ENCODE assay signal across 8 cellular contexts in the genomic region with DNA sequence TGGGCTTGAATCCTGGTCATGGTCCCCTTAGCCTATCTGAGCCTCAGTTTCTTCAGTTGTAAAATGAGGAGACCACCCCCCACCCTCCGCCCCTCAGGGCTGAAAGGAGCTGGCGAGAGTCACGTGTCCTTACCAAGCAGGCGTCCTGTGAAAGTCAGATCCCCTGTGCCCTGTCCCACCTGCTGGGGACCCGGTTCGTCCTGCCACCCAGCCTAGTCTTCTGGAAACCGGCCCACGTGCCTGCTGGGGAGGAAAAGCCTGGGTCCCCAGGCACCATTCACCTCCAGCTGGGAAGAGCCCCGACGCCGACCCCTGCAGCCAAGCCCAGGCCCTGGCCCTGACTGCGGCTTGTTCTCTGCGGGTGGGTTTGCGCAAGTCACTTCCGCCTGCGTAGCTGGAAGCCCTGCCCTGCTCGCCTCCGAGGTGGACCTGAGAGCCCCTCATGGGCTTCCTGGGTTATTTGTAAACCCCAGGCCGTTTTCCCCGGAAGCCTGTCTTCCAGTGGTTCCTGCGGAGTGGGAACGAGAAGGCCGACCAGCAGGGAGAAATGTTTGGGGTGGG. TPM values are rescaled to one million over a fixed set of nuclear protein-coding genes. Genes with fewer than 3 reads are reported as not detected.
A peak's percentile ranks its signal among the peaks of the same experiment; 100 is the strongest.
DNase-seq lines count a peak whose midpoint lies in the region; ATAC-seq and TF ChIP-seq lines count a peak whose summit lies in the region.

No MANE protein-coding gene starts in this region.

- H3K9me3 ChIP-seq in naive thymus-derived CD4-positive, alpha-beta T cell (ENCODE audit: control insufficient read depth in 2 of 3, low read length in 3 of 3): no peaks in the 10 kb centered on the region

- H3K36me3 Mint-ChIP-seq in naive thymus-derived CD4-positive, alpha-beta T cell: peaks cover 0 to 19% (median 6%) of the 10 kb centered on the region in 5 donors

- no peaks in the 10 kb centered on the region for H3K27me3 Mint-ChIP-seq in naive thymus-derived CD4-positive, alpha-beta T cell

- peak overlapping the region; percentile 61 for H3K4me3 ChIP-seq in naive thymus-derived CD4-positive, alpha-beta T cell (ENCODE audit: low read length)

- ATAC-seq in naive thymus-derived CD4-positive, alpha-beta T cell: peak; percentile 65
- ATAC-seq in HG03039 (IDR thresholded peaks at IDR 0.05; ENCODE audit: unreplicated experiment) (no peak), GM21515 (IDR thresholded peaks at IDR 0.05; ENCODE audit: unreplicated experiment) (no peak)

- peak; percentile 32 for DNase-seq in NCI-H1105 treated with DMSO at 0.1 percent for 48 hours (lab: John Stamatoyannopoulos, UW)
- DNase-seq in NCI-H1105 (lab: John Stamatoyannopoulos, UW): no peak
- no peak for DNase-seq in RWPE1 (ENCODE audit: low spot score)
- DNase-seq in epithelial cell of prostate (ENCODE audit: low read depth, low spot score): no peak
- peak in 2 of 9 donors; percentile 8 to 23 for DNase-seq in naive thymus-derived CD4-positive, alpha-beta T cell
- DNase-seq in epidermal melanocyte (ENCODE audit: insufficient read length, low spot score): no peak

- intact Hi-C loops in naive thymus-derived CD4-positive, alpha-beta T cell (cut with micrococcal nuclease): loop anchor here in 1 of 2 donors (1.0 kb wide), 2 partner anchors 13 to 15 kb away; partner anchors contain the start of gene ANKRD13D

- H3K4me3 Mint-ChIP-seq in naive thymus-derived CD4-positive, alpha-beta T cell: peak overlapping the region; percentile 25 to 79 (median 64)

- no peaks in the 10 kb centered on the region for H3K9me3 Mint-ChIP-seq in naive thymus-derived CD4-positive, alpha-beta T cell

- CTCF ChIA-PET in RWPE1 (lab: Yijun Ruan, JAX): interaction anchor here (0.6 to 2.0 kb wide), 8 partner anchors 9 to 782 kb away, joined by 3 to 13 read pairs (median 3); partner anchors contain the start of gene ANKRD13D
- CTCF ChIA-PET in naive thymus-derived CD4-positive, alpha-beta T cell (lab: Charles Lee): interaction anchor here (0.6 to 2.0 kb wide), 4 partner anchors 14 to 40 kb away, joined by 3 to 6 read pairs (median 5); no protein-coding TSS in a partner anchor

- H3K4me1 Mint-ChIP-seq in naive thymus-derived CD4-positive, alpha-beta T cell: peaks cover 2 to 21% (median 12%) of the 10 kb centered on the region in 7 donors

- peaks cover 0 to 40% (median 13%) of the 10 kb centered on the region in 3 experiments for H3K36me3 ChIP-seq in naive thymus-derived CD4-positive, alpha-beta T cell (ENCODE audit: control insufficient read depth in 2 of 3, insufficient read depth in 3 of 3, low read length in 3 of 3)

- H3K27ac ChIP-seq in RWPE1: peak overlapping the region; percentile 99
- H3K27ac ChIP-seq in epithelial cell of prostate: peak overlapping the region; percentile 86
- H3K27ac ChIP-seq in naive thymus-derived CD4-positive, alpha-beta T cell (ENCODE audit: low read depth, low read length): peak overlapping the region; percentile 76

- peak overlapping the region in 6 of 9 donors; percentile 17 to 74 (median 55) for H3K27ac Mint-ChIP-seq in naive thymus-derived CD4-positive, alpha-beta T cell

- no peaks in the 10 kb centered on the region for H3K27me3 ChIP-seq in naive thymus-derived CD4-positive, alpha-beta T cell (ENCODE audit: control insufficient read depth in 2 of 2, insufficient read depth in 2 of 2, low read length in 2 of 2)

- TF ChIP-seq CTCF in RWPE1 (conservative IDR thresholded peaks at IDR 0.05; ENCODE audit: low read depth): no peak

- peaks cover 6 to 9% of the 10 kb centered on the region in 2 donors for H3K4me1 ChIP-seq in naive thymus-derived CD4-positive, alpha-beta T cell (ENCODE audit: control insufficient read depth in 2 of 2, insufficient read depth in 2 of 2, low read length in 2 of 2)

- POLR2A ChIA-PET in RWPE1 (lab: Yijun Ruan, JAX; ENCODE audit: low non-redundant PET): interaction anchor here (0.6 to 2.1 kb wide), 10 partner anchors 10 to 810 kb away, joined by 3 to 7 read pairs (median 4); partner anchors contain the start of genes ANKRD13D and PPP1CA
- POLR2A ChIA-PET in naive thymus-derived CD4-positive, alpha-beta T cell (lab: Charles Lee): interaction anchor here (0.5 to 10.1 kb wide), 14 partner anchors 9 to 79 kb away, joined by 3 to 124 read pairs (median 4); partner anchors contain the start of genes ANKRD13D and POLD4

RNA-seq across cellular contexts. Expression of gene SSH3, which starts 0.7 kb away (rescaled TPM):
- 10 to 100 TPM in 4 of 5 experiments, 1 to 10 TPM in 1; 8.8 to 23.8 (median 15.0) TPM for total RNA-seq in naive thymus-derived CD4-positive, alpha-beta T cell
- 1 to 10 TPM; 1.1 to 4.9 TPM for polyA plus RNA-seq in naive thymus-derived CD4-positive, alpha-beta T cell

RNA-seq across cellular contexts. Expression of gene ANKRD13D, which starts 13.5 kb away (rescaled TPM):
- total RNA-seq in naive thymus-derived CD4-positive, alpha-beta T cell: 100 to 1,000 TPM; 161 to 286 (median 191) TPM
- polyA plus RNA-seq in naive thymus-derived CD4-positive, alpha-beta T cell: 10 to 100 TPM in 1 of 2 donors, 1 to 10 TPM in 1; 6.3 to 19.5 TPM

RNA-seq across cellular contexts. Expression of gene GRK2, which starts 36.4 kb away (rescaled TPM):
- 100 to 1,000 TPM; 305 to 399 (median 322) TPM for total RNA-seq in naive thymus-derived CD4-positive, alpha-beta T cell
- 10 to 100 TPM; 18.5 to 38.0 TPM for polyA plus RNA-seq in naive thymus-derived CD4-positive, alpha-beta T cell

RNA-seq across cellular contexts. Expression of gene POLD4, which starts 50.7 kb away (rescaled TPM):
- 100 to 1,000 TPM in 1 of 5 experiments, 10 to 100 TPM in 4; 59.9 to 104 (median 76.1) TPM for total RNA-seq in naive thymus-derived CD4-positive, alpha-beta T cell
- polyA plus RNA-seq in naive thymus-derived CD4-positive, alpha-beta T cell: 100 to 1,000 TPM in 1 of 2 donors, 10 to 100 TPM in 1; 98.9 to 116 TPM
